Comparison of ENCODE assay signal across 13 cellular contexts in genomic region chr10:86967481-86967941, GRCh38. TPM values are rescaled to one million over a fixed set of nuclear protein-coding genes. Genes with fewer than 3 reads are reported as not detected.
DNase-seq lines count a peak whose midpoint lies in the region; ATAC-seq, FAIRE-seq and TF ChIP-seq lines count a peak whose summit lies in the region.
"Had no signal": no experiment of that assay in that cellular context is flagged by ENCODE, and none has a peak within 500 bp of the region (broad histone marks: within the 10 kb centered on the region; RNA-seq: fewer than 3 reads in every experiment).

No MANE protein-coding gene starts in this region.

- no peak for ATAC-seq in upper lobe of left lung (ENCODE audit: low FRiP score in 2 of 2)

- peak overlapping the region; percentile 39; the same call in 1 of the 2 replicates for H4K8ac ChIP-seq in H1 (ENCODE audit: extremely low read depth, insufficient read depth, low read length)

- no peak overlapping the region for H3K56ac ChIP-seq in H1 (replicated peaks; ENCODE audit: insufficient read length, low read depth, low read length)

- H4K91ac ChIP-seq in H1 (replicated peaks; ENCODE audit: insufficient read length, low read length) = peak overlapping the region; percentile 58

- peak overlapping the region; percentile 90 for H3K18ac ChIP-seq in H1 (ENCODE audit: extremely low read depth, low read length)

- H3K36me3 ChIP-seq in H1 (ENCODE audit: control insufficient read depth in 2 of 4, insufficient read depth in 4 of 4, low read length in 3 of 4) = no peaks in the 10 kb centered on the region
- no peaks in the 10 kb centered on the region for H3K36me3 ChIP-seq in mucosa of rectum (ENCODE audit: control insufficient read depth in 2 of 2, insufficient read depth in 2 of 2, low read length in 2 of 2)
- no peaks in the 10 kb centered on the region for H3K36me3 ChIP-seq in upper lobe of left lung

- H2BK120ac ChIP-seq in H1 (replicated peaks; ENCODE audit: low read depth, low read length) = peak overlapping the region; percentile 65

- H3K9ac ChIP-seq in H1 (replicated peaks in 1 of 4; ENCODE audit: extremely low read depth in 1 of 4, low read depth in 3 of 4, low read length in 3 of 4) (no peak overlapping the region), mucosa of rectum (ENCODE audit: low read depth in 1 of 2, low read length in 2 of 2) (peak overlapping the region in 1 of 2 donors; percentile 92)

- H2AFZ ChIP-seq in H1 (ENCODE audit: low read length) = no peak overlapping the region

- H4K5ac ChIP-seq in H1 (ENCODE audit: insufficient read length, low read depth, low read length) = no peak overlapping the region

- WGBS in H1 (ENCODE audit: extremely low coverage in 1 of 2, insufficient coverage in 1 of 2, insufficient read length in 1 of 2, insufficient replicate concordance in 2 of 2, low coverage in 1 of 2, low lambda C conversion rate in 2 of 2, missing lambda C conversion rate in 1 of 2), 2 experiments = 94% methylated on average over 7 of the region's 7 CpGs; no CpG with 5 or more reads in 1 of the 2 experiments
- 78% methylated on average over 7 of the region's 7 CpGs; no CpG with 5 or more reads in 1 of the 2 donors for WGBS in upper lobe of left lung, 2 donors

- H2AK5ac ChIP-seq in H1 (ENCODE audit: low read depth, low read length) = peak overlapping the region; percentile 88

- peak overlapping the region; percentile 44 for H3K4ac ChIP-seq in H1 (replicated peaks; ENCODE audit: insufficient read length, low read depth, low read length)

- no peak for TF ChIP-seq EP300 in H1 (IDR thresholded peaks at IDR 0.05; ENCODE audit: borderline replicate concordance in 1 of 2, low read depth in 2 of 2, low read length in 2 of 2)
- no peak for TF ChIP-seq EP300 in upper lobe of left lung (IDR thresholded peaks at IDR 0.05)

- H3K79me2 ChIP-seq in H1 (ENCODE audit: control insufficient read depth in 1 of 2, insufficient read depth in 2 of 2, low read length in 2 of 2) = no peaks in the 10 kb centered on the region

- H3K27ac ChIP-seq in H1 (ENCODE audit: low read depth, low read length) = no peak overlapping the region
- H3K27ac ChIP-seq in mucosa of rectum (ENCODE audit: low read depth in 2 of 2, low read length in 2 of 2) = peak overlapping the region; percentile 62 to 89
- H3K27ac ChIP-seq in upper lobe of left lung = peak overlapping the region; percentile 92 to 98 (median 97)

- no peak overlapping the region for H2BK5ac ChIP-seq in H1 (ENCODE audit: low read depth, low read length)

- FAIRE-seq in H1 (lab: Jason Lieb, UNC) = no peak
- FAIRE-seq: A549 had no signal

- peaks cover 12% of the 10 kb centered on the region; the same call in 1 of the 2 replicates for H3K23me2 ChIP-seq in H1 (ENCODE audit: low read depth, low read length)

- no peaks in the 10 kb centered on the region for H4K20me1 ChIP-seq in H1 (replicated peaks in 1 of 2; ENCODE audit: control insufficient read depth in 1 of 2, insufficient read depth in 2 of 2, low read length in 2 of 2)

- POLR2A ChIA-PET in H1 (lab: Charles Lee; ENCODE audit: partially characterized antibody) = interaction anchor here (1.0 to 1.9 kb wide), 6 partner anchors 10 to 35 kb away, joined by 3 to 9 read pairs (median 4); partner anchors contain the start of gene MMRN2

- H3K27me3 ChIP-seq in H1 (replicated peaks in 1 of 4; ENCODE audit: control insufficient read depth in 3 of 4, extremely low read depth in 1 of 4, insufficient read depth in 3 of 4, low read length in 3 of 4) (peaks cover 0 to 13% (median 10%) of the 10 kb centered on the region in 4 experiments; a peak in 6 of 7 replicates), mucosa of rectum (ENCODE audit: control insufficient read depth in 2 of 2, insufficient read depth in 2 of 2, low read length in 2 of 2) (no peaks in the 10 kb centered on the region), upper lobe of left lung (no peaks in the 10 kb centered on the region)

- peak; percentile 59 for DNase-seq in activated CD8-positive, alpha-beta memory T cell treated with anti-CD3 and anti-CD28 coated beads for 24 hours
- DNase-seq in activated CD8-positive, alpha-beta memory T cell treated with anti-CD3 and anti-CD28 coated beads, Interleukin-2, amount 50 U/mL, for 4 hours = no peak
- no peak for DNase-seq in H1 (ENCODE audit: low read depth in 1 of 2, low spot score in 2 of 2)
- DNase-seq in upper lobe of left lung = peak in 1 of 2 donors; percentile 15
- DNase-seq in OCI-M2 (lab: John Stamatoyannopoulos, UW; ENCODE audit: unreplicated experiment) = no peak
- no peak for DNase-seq in activated CD4-positive, alpha-beta T cell treated with anti-CD3 and anti-CD28 coated beads, Interleukin-2, amount 50 U/mL, for 1 hour
- no peak for DNase-seq in foreskin melanocyte
- DNase-seq: activated naive CD8-positive, alpha-beta T cell treated with anti-CD3 and anti-CD28 coated beads, Interleukin-2, amount 50 U/mL, for 24 hours; NCI-H1092 treated with DMSO at 0.1 percent for 48 hours had no signal

- TF ChIP-seq CTCF in H1 (IDR thresholded peaks at IDR 0.05; ENCODE audit: control extremely low read depth in 1 of 3, insufficient read depth in 1 of 3, low read depth in 1 of 3, low read length in 3 of 3) (no peak), upper lobe of left lung (IDR thresholded peaks at IDR 0.05) (no peak)

- no peak overlapping the region for H3K14ac ChIP-seq in H1 (ENCODE audit: insufficient read length)

- peak overlapping the region; percentile 61; the same call in 1 of the 2 replicates for H2BK20ac ChIP-seq in H1 (ENCODE audit: low read length)

- H3K4me1 ChIP-seq in H1 (replicated peaks in 1 of 4; ENCODE audit: control insufficient read depth in 3 of 4, insufficient read depth in 4 of 4, low read length in 3 of 4) (peaks cover 4 to 36% (median 28%) of the 10 kb centered on the region in 4 experiments), mucosa of rectum (ENCODE audit: control insufficient read depth in 2 of 2, insufficient read depth in 2 of 2, low read length in 2 of 2) (peaks cover 42 to 52% of the 10 kb centered on the region in 2 donors), upper lobe of left lung (peaks cover 38 to 63% (median 51%) of the 10 kb centered on the region in 4 donors)

- H3K79me1 ChIP-seq in H1 (ENCODE audit: low read depth, low read length) = no peaks in the 10 kb centered on the region

- TF ChIP-seq RAD21 in H1 (IDR thresholded peaks at IDR 0.05 in 1 of 2, conservative IDR thresholded peaks at IDR 0.05 in 1 of 2; ENCODE audit: low read depth in 2 of 2, low read length in 2 of 2) = no peak

- no peak overlapping the region for H2BK12ac ChIP-seq in H1 (ENCODE audit: low read depth, low read length)

- H3K4me2 ChIP-seq in H1 (ENCODE audit: insufficient read depth in 1 of 2, low read depth in 2 of 2, low read length in 2 of 2) = no peak overlapping the region

- TF ChIP-seq POLR2A in H1 (IDR thresholded peaks at IDR 0.05; ENCODE audit: control extremely low read depth in 1 of 2, low read depth in 2 of 2, low read length in 2 of 2) (no peak), upper lobe of left lung (IDR thresholded peaks at IDR 0.05) (no peak)

- CTCF ChIA-PET in H1 (lab: Charles Lee; ENCODE audit: partially characterized antibody) = interaction anchor here (0.6 to 22.5 kb wide), 16 partner anchors 9 to 304 kb away, joined by 3 to 975 read pairs (median 4); partner anchors contain the start of genes MMRN2 and SNCG

- no peaks in the 10 kb centered on the region for H3K9me3 ChIP-seq in H1 (ENCODE audit: insufficient read depth in 2 of 2, low read depth in 1 of 2, low read length in 1 of 2)
- H3K9me3 ChIP-seq in mucosa of rectum (ENCODE audit: control insufficient read depth in 2 of 2, low read length in 2 of 2) = no peaks in the 10 kb centered on the region
- H3K9me3 ChIP-seq in upper lobe of left lung = no peaks in the 10 kb centered on the region
- H3K9me3 ChIP-seq: A549 had no signal

- H2BK15ac ChIP-seq in H1 (ENCODE audit: low read length) = peak overlapping the region; percentile 99

- H3K23ac ChIP-seq in H1 (ENCODE audit: insufficient read length) = no peak overlapping the region

- H3K4me3 ChIP-seq in H1 (ENCODE audit: extremely low read depth in 1 of 4, insufficient read depth in 2 of 4, low read depth in 3 of 4, low read length in 4 of 4) (no peak overlapping the region), mucosa of rectum (ENCODE audit: low read length in 2 of 2) (peak overlapping the region; percentile 74 to 76), upper lobe of left lung (peak overlapping the region in 1 of 4 donors; percentile 64)
- H3K4me3 ChIP-seq: A549 had no signal

RNA-seq across cellular contexts. Expression of gene ADIRF, which starts 0.8 kb away (rescaled TPM):
- not detected in 2 replicates for total RNA-seq in H1 (2021; fragmentation: NEBNext Ultra II Directional; extraction: Animal tissue kit (Norgen Biotek cat#: 25700))
- polyA plus RNA-seq in H1 (2011; rRNA removed) = not detected in 2 replicates
- not detected for polyA plus RNA-seq in H1 (2011; cell fraction: cytosol; rRNA removed)
- polyA plus RNA-seq in H1 (2011; cell fraction: nucleus; rRNA removed) = not detected
- not detected in 4 replicates for polyA plus RNA-seq in H1 (2012, experiment 1 of 2)
- polyA plus RNA-seq in H1 (2012, experiment 2 of 2) = not detected
- 0.08 TPM for polyA plus RNA-seq in H1 (2013, experiment 1 of 2)
- polyA plus RNA-seq in H1 (2013, experiment 2 of 2) = 0.20 TPM
- polyA minus RNA-seq in H1 (2011; rRNA and poly(A)+ RNA removed) = not detected in 2 replicates
- polyA minus RNA-seq in H1 (2011; cell fraction: cytosol; rRNA and poly(A)+ RNA removed) = not detected
- not detected for polyA minus RNA-seq in H1 (2011; cell fraction: nucleus; rRNA and poly(A)+ RNA removed)
- 100 to 1,000 TPM in 5 of 6 donors, 10 to 100 TPM in 1; 51.3 to 202 (median 164) TPM for total RNA-seq in upper lobe of left lung
- total RNA-seq: activated CD8-positive, alpha-beta T cell treated with anti-CD3 and anti-CD28 coated beads for 36 hours had no signal
- polyA plus RNA-seq: A549 had no signal

RNA-seq across cellular contexts. Expression of gene SNCG, which starts 9.1 kb away (rescaled TPM):
- 4.4 and 4.8 TPM in 2 replicates for total RNA-seq in H1 (2021; fragmentation: NEBNext Ultra II Directional; extraction: Animal tissue kit (Norgen Biotek cat#: 25700))
- 12.2 and 14.6 TPM in 2 replicates for polyA plus RNA-seq in H1 (2011; rRNA removed)
- 22.4 TPM for polyA plus RNA-seq in H1 (2011; cell fraction: cytosol; rRNA removed)
- 13.2 TPM for polyA plus RNA-seq in H1 (2011; cell fraction: nucleus; rRNA removed)
- 6.8 to 14.9 TPM (median 10.7 TPM) in 4 replicates for polyA plus RNA-seq in H1 (2012, experiment 1 of 2)
- polyA plus RNA-seq in H1 (2012, experiment 2 of 2) = 8.0 TPM
- 6.2 TPM for polyA plus RNA-seq in H1 (2013, experiment 1 of 2)
- 5.9 TPM for polyA plus RNA-seq in H1 (2013, experiment 2 of 2)
- polyA minus RNA-seq in H1 (2011; rRNA and poly(A)+ RNA removed) = 0.88 and 3.1 TPM in 2 replicates
- 3.0 TPM for polyA minus RNA-seq in H1 (2011; cell fraction: cytosol; rRNA and poly(A)+ RNA removed)
- 4.1 TPM for polyA minus RNA-seq in H1 (2011; cell fraction: nucleus; rRNA and poly(A)+ RNA removed)
- total RNA-seq in upper lobe of left lung = 10 to 100 TPM in 1 of 6 donors, 1 to 10 TPM in 4, not detected in 1; 2.9 to 24.7 (median 6.4) TPM
- total RNA-seq: activated CD8-positive, alpha-beta T cell treated with anti-CD3 and anti-CD28 coated beads for 36 hours had no signal

RNA-seq across cellular contexts. Expression of gene MMRN2, which starts 10.1 kb away (rescaled TPM):
- total RNA-seq in H1 (2021; fragmentation: NEBNext Ultra II Directional; extraction: Animal tissue kit (Norgen Biotek cat#: 25700)) = 0.96 and 1.2 TPM in 2 replicates
- polyA plus RNA-seq in H1 (2011; rRNA removed) = 1.1 and 1.2 TPM in 2 replicates
- 3.0 TPM for polyA plus RNA-seq in H1 (2011; cell fraction: cytosol; rRNA removed)
- 2.9 TPM for polyA plus RNA-seq in H1 (2011; cell fraction: nucleus; rRNA removed)
- 0.52 to 2.5 TPM (median 2.0 TPM) in 4 replicates for polyA plus RNA-seq in H1 (2012, experiment 1 of 2)
- polyA plus RNA-seq in H1 (2012, experiment 2 of 2) = 0.93 TPM
- 2.1 TPM for polyA plus RNA-seq in H1 (2013, experiment 1 of 2)
- 1.8 TPM for polyA plus RNA-seq in H1 (2013, experiment 2 of 2)
- polyA minus RNA-seq in H1 (2011; rRNA and poly(A)+ RNA removed) = 2.3 and 2.7 TPM in 2 replicates
- 1.1 TPM for polyA minus RNA-seq in H1 (2011; cell fraction: cytosol; rRNA and poly(A)+ RNA removed)
- 1.4 TPM for polyA minus RNA-seq in H1 (2011; cell fraction: nucleus; rRNA and poly(A)+ RNA removed)
- total RNA-seq in upper lobe of left lung = 10 to 100 TPM; 18.8 to 76.8 (median 31.3) TPM
- total RNA-seq: activated CD8-positive, alpha-beta T cell treated with anti-CD3 and anti-CD28 coated beads for 36 hours had no signal

RNA-seq across cellular contexts. Expression of gene FAM25A, which starts 52.6 kb away (rescaled TPM):
- total RNA-seq in H1 (2021; fragmentation: NEBNext Ultra II Directional; extraction: Animal tissue kit (Norgen Biotek cat#: 25700)) = not detected in 2 replicates
- polyA plus RNA-seq in H1 (2011; rRNA removed) = not detected in 2 replicates
- not detected for polyA plus RNA-seq in H1 (2011; cell fraction: cytosol; rRNA removed)
- not detected for polyA plus RNA-seq in H1 (2011; cell fraction: nucleus; rRNA removed)
- polyA plus RNA-seq in H1 (2012, experiment 1 of 2) = not detected in 4 replicates
- polyA plus RNA-seq in H1 (2012, experiment 2 of 2) = not detected
- not detected for polyA plus RNA-seq in H1 (2013, experiment 1 of 2)
- not detected for polyA plus RNA-seq in H1 (2013, experiment 2 of 2)
- not detected in 2 replicates for polyA minus RNA-seq in H1 (2011; rRNA and poly(A)+ RNA removed)
- polyA minus RNA-seq in H1 (2011; cell fraction: cytosol; rRNA and poly(A)+ RNA removed) = not detected
- polyA minus RNA-seq in H1 (2011; cell fraction: nucleus; rRNA and poly(A)+ RNA removed) = not detected
- not detected for total RNA-seq in upper lobe of left lung
- total RNA-seq: activated CD8-positive, alpha-beta T cell treated with anti-CD3 and anti-CD28 coated beads for 36 hours; HT-29 had no signal
- polyA plus RNA-seq: A549 had no signal

Comparison
In these comparisons a context has a peak if more than half of its experiments do, and no peak if none do; other contexts are left out.
1. H3K4me3 ChIP-seq: peak in mucosa of rectum (2 of 2); none in H1 (0 of 4).
2. RNA of gene ADIRF, which starts 0.8 kb away (total RNA-seq): 51.3 to 202 TPM in upper lobe of left lung; not detected in H1; every median in the first group is over 10 times any median in the second.